In the genomic region with DNA sequence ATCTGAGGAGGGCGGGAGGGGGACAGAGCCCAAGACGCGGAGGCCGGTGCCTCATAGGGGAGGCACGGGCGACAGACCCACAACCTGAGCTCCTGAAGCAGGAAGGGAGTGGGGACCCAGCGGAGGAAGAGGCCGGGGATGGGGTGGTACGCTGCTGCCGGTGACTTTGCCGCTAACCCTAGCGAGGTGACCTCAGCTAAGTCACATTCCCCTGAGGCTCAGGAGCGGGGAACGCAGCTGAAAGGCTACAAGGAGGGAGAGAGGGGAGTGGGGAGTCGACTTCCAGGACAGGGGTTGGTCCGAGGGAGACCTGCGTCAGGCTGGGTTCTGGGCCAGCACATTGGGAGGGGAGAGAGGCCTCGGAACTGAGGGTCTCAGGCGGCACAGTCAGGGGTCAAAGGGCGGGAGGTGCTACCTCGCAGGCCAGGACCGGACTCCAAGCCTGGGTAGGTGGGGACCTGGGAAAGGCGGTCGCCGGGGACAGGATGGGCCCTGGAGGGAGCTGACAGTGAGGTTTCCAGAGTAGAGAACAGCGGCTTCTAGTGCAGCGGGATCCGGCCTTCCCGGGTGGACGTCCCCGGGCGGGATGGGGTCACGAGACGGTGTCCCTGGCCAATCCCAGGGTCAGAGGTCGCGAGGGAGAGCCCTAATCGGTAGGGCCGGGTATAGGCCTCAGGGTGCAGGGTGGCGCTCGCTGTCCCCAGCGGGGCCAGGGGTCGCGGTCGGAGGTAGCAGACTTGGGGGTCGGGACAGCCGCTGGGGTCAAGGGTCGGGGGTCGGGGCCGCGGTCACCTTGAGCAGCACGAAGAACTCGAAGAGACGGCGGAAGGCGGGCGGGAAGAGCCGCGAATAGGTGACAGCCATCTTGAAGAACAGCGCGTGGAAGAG, we compare ENCODE assay signal across 6 cellular contexts. TPM values are rescaled to one million over a fixed set of nuclear protein-coding genes. Genes with fewer than 3 reads are reported as not detected.
DNase-seq lines count a peak whose midpoint lies in the region; TF ChIP-seq lines count a peak whose summit lies in the region.

No MANE protein-coding gene starts in this region.

- H3K9me3 ChIP-seq in BLaER1 (no peaks in the 10 kb centered on the region), tibial artery (no peaks in the 10 kb centered on the region)

- no peak for TF ChIP-seq CTCF in RWPE1 (conservative IDR thresholded peaks at IDR 0.05; ENCODE audit: low read depth)
- no peak for TF ChIP-seq CTCF in glutamatergic neuron (IDR thresholded peaks at IDR 0.05; ENCODE audit: partially characterized antibody, unreplicated experiment)
- TF ChIP-seq CTCF in tibial artery (IDR thresholded peaks at IDR 0.05): no peak

- DNase-seq in RWPE1 (ENCODE audit: low spot score) (no peak), glutamatergic neuron (no peak), tibial artery (no peak), NCI-H1092 (lab: John Stamatoyannopoulos, UW) (no peak)
- DNase-seq in activated effector memory CD4-positive, alpha-beta T cell treated with anti-CD3 and anti-CD28 coated beads, Interleukin-2, amount 50 U/mL, for 16 hours: no peak

- H3K27ac ChIP-seq in BLaER1 (peak overlapping the region; percentile 98), RWPE1 (peak overlapping the region; percentile 93), tibial artery (peak overlapping the region; percentile 91)

- no peaks in the 10 kb centered on the region for H3K36me3 Mint-ChIP-seq in glutamatergic neuron (ENCODE audit: unreplicated experiment)

- peaks cover 56% of the 10 kb centered on the region for H4K20me1 ChIP-seq in BLaER1

- peaks cover 7% of the 10 kb centered on the region for H3K4me1 Mint-ChIP-seq in glutamatergic neuron (ENCODE audit: low read depth, unreplicated experiment)

- POLR2A ChIA-PET in RWPE1 (lab: Yijun Ruan, JAX; ENCODE audit: low non-redundant PET): no interaction called here

- H3K36me3 ChIP-seq in BLaER1 (peaks cover 37% of the 10 kb centered on the region), tibial artery (peaks cover 0 to 7% (median 0%) of the 10 kb centered on the region in 3 donors)

- intact Hi-C loops in tibial artery (cut with DNase I; ENCODE audit: low total_unique reads): loop anchor here (5.0 to 10.0 kb wide), 2 partner anchors 82 to 155 kb away; a partner anchor contains a TSS

- H3K27me3 ChIP-seq in BLaER1 (no peaks in the 10 kb centered on the region), tibial artery (no peaks in the 10 kb centered on the region)

- peak overlapping the region; percentile 99 for H3K4me2 ChIP-seq in BLaER1

- peaks cover 13% of the 10 kb centered on the region for H3K27me3 Mint-ChIP-seq in glutamatergic neuron (ENCODE audit: unreplicated experiment)

- H3K9ac ChIP-seq in BLaER1: peak overlapping the region; percentile 99

- CTCF ChIA-PET in RWPE1 (lab: Yijun Ruan, JAX): interaction anchor here (0.6 to 0.8 kb wide), 3 partner anchors 60 to 1019 kb away, joined by 3 to 4 read pairs (median 3); no protein-coding TSS in a partner anchor

- peak overlapping the region; percentile 93 for H3K4me3 Mint-ChIP-seq in glutamatergic neuron (ENCODE audit: unreplicated experiment)

- H3K4me3 ChIP-seq in BLaER1 (peak overlapping the region; percentile 99), tibial artery (peak overlapping the region; percentile 91 to 96)

- H3K4me1 ChIP-seq in BLaER1 (peaks cover 55% of the 10 kb centered on the region), tibial artery (peaks cover 12 to 82% (median 63%) of the 10 kb centered on the region in 4 donors)

- peak overlapping the region; percentile 78 for H3K27ac Mint-ChIP-seq in glutamatergic neuron (ENCODE audit: unreplicated experiment)

- peaks cover 7% of the 10 kb centered on the region for H3K9me3 Mint-ChIP-seq in glutamatergic neuron (ENCODE audit: unreplicated experiment)

RNA-seq across cellular contexts. Expression of a gene that starts 0.7 kb away (rescaled TPM):
- total RNA-seq in glutamatergic neuron (ENCODE audit: unreplicated experiment): 222 TPM

RNA-seq across cellular contexts. Expression of a gene that starts 1.1 kb away (rescaled TPM):
- not detected for total RNA-seq in glutamatergic neuron (ENCODE audit: unreplicated experiment)

RNA-seq across cellular contexts. Expression of a gene that starts 6.2 kb away (rescaled TPM):
- 117 TPM for total RNA-seq in glutamatergic neuron (ENCODE audit: unreplicated experiment)

RNA-seq across cellular contexts. Expression of a gene that starts 19.7 kb away (rescaled TPM):
- total RNA-seq in glutamatergic neuron (ENCODE audit: unreplicated experiment): 110 TPM

RNA-seq across cellular contexts. Expression of a gene that starts 20.0 kb away (rescaled TPM):
- total RNA-seq in glutamatergic neuron (ENCODE audit: unreplicated experiment): 0.93 TPM
